In genomic region chr9:106862946-106863740, GRCh38 we compare ENCODE assay signal across 8 cellular contexts. TPM values are rescaled to one million over a fixed set of nuclear protein-coding genes. Genes with fewer than 3 reads are reported as not detected.
DNase-seq lines count a peak whose midpoint lies in the region; TF ChIP-seq lines count a peak whose summit lies in the region.

Gene ZNF462 (plus strand): TSS chr9:106863166. CDS start chr9:106923384, 60,218 bp downstream.

- H2BK15ac ChIP-seq in mesenchymal stem cell (ENCODE audit: low read depth, poor library complexity, severe bottlenecking), result peak within 1 kb of the TSS; percentile 60

- H2BK5ac ChIP-seq in mesenchymal stem cell (ENCODE audit: low read depth, low read length, poor library complexity, severe bottlenecking), result peak within 1 kb of the TSS; percentile 57

- peaks cover 5% of the 10 kb centered on the region for H3K36me3 Mint-ChIP-seq in endodermal cell (ENCODE audit: low read depth)

- peak within 1 kb of the TSS; percentile 93 for H4K8ac ChIP-seq in mesenchymal stem cell (ENCODE audit: low read length)

- peak within 1 kb of the TSS; percentile 64 for H2AFZ ChIP-seq in mesenchymal stem cell (ENCODE audit: low read depth, low read length)

- H3K36me3 ChIP-seq in endodermal cell (ENCODE audit: control insufficient read depth, insufficient read depth, low read length) (no peaks in the 10 kb centered on the region), mesenchymal stem cell (ENCODE audit: control insufficient read depth in 1 of 2, insufficient read depth in 2 of 2, low read depth in 1 of 2, low read length in 2 of 2) (no peaks in the 10 kb centered on the region), thymus (ENCODE audit: control insufficient read depth, insufficient read depth) (no peaks in the 10 kb centered on the region)

- H3K4me1 ChIP-seq in endodermal cell (ENCODE audit: control insufficient read depth, insufficient read depth, low read length) (peaks cover 11% of the 10 kb centered on the region), mesenchymal stem cell (ENCODE audit: control insufficient read depth, insufficient read depth, low read depth, low read length) (no peaks in the 10 kb centered on the region), thymus (ENCODE audit: control insufficient read depth, insufficient read depth, low read length) (peaks cover 4% of the 10 kb centered on the region)

- WGBS in endodermal cell (ENCODE audit: insufficient coverage in 1 of 2, insufficient read length in 1 of 2), 2 experiments, result 0% methylated on average over 2 to 27 of the region's 29 CpGs
- WGBS in mesenchymal stem cell, result 1% methylated on average over 24 of the region's 29 CpGs
- WGBS in thymus, result 1% methylated on average over 29 of the region's 29 CpGs

- H3K4me2 ChIP-seq in mesenchymal stem cell (ENCODE audit: low read length, poor library complexity, severe bottlenecking), result peak within 1 kb of the TSS; percentile 89

- H3K9me3 Mint-ChIP-seq in endodermal cell, result no peaks in the 10 kb centered on the region

- H3K4me3 ChIP-seq in endodermal cell (ENCODE audit: low read length), result peak within 1 kb of the TSS; percentile 97
- H3K4me3 ChIP-seq in mesenchymal stem cell (ENCODE audit: insufficient read depth in 1 of 2, low read depth in 1 of 2, low read length in 2 of 2), result peak within 1 kb of the TSS; percentile 72 to 95
- peak within 1 kb of the TSS; percentile 47 for H3K4me3 ChIP-seq in thymus (ENCODE audit: low read length)

- peak within 1 kb of the TSS; percentile 92 for H3K27ac Mint-ChIP-seq in endodermal cell

- peak within 1 kb of the TSS; percentile 35 to 90 for H3K4ac ChIP-seq in mesenchymal stem cell (ENCODE audit: low read depth in 1 of 2, low read length in 2 of 2)

- peaks cover 14% of the 10 kb centered on the region for H3K27me3 Mint-ChIP-seq in endodermal cell (ENCODE audit: insufficient read depth)

- peak within 1 kb of the TSS; percentile 67 to 91 for H2BK12ac ChIP-seq in mesenchymal stem cell (ENCODE audit: low read length in 2 of 2)

- H3K4me1 Mint-ChIP-seq in endodermal cell, result peaks cover 40% of the 10 kb centered on the region

- peak within 1 kb of the TSS; percentile 80 to 86 for H3K18ac ChIP-seq in mesenchymal stem cell (ENCODE audit: low read depth in 1 of 2, low read length in 2 of 2)

- H3K27ac ChIP-seq in C4-2B (peak within 1 kb of the TSS; percentile 96), endodermal cell (ENCODE audit: low read depth, low read length) (peak within 1 kb of the TSS; percentile 86), mesenchymal stem cell (ENCODE audit: low read length, poor library complexity, severe bottlenecking) (peak within 1 kb of the TSS; percentile 88), thymus (ENCODE audit: low read depth) (no peak within 1 kb of the TSS)

- peaks cover 2% of the 10 kb centered on the region for H3K79me1 ChIP-seq in mesenchymal stem cell (replicated peaks; ENCODE audit: low read length, poor library complexity, severe bottlenecking)

- H3K23ac ChIP-seq in mesenchymal stem cell (ENCODE audit: low read length in 2 of 2), result peak within 1 kb of the TSS in 1 of 2 experiments; percentile 20

- H3K9ac ChIP-seq in endodermal cell (ENCODE audit: extremely low read depth, low read length, poor library complexity, severe bottlenecking) (peak within 1 kb of the TSS; percentile 56), mesenchymal stem cell (ENCODE audit: low read length) (peak within 1 kb of the TSS; percentile 91)

- H3K9me3 ChIP-seq in endodermal cell (ENCODE audit: control insufficient read depth, low read length) (no peaks in the 10 kb centered on the region), mesenchymal stem cell (ENCODE audit: control insufficient read depth, low read length) (no peaks in the 10 kb centered on the region), thymus (ENCODE audit: control insufficient read depth) (no peaks in the 10 kb centered on the region)

- H3K14ac ChIP-seq in mesenchymal stem cell (ENCODE audit: low read length in 2 of 2), result peak within 1 kb of the TSS; percentile 61 to 68

- peak within 1 kb of the TSS; percentile 76 for H4K91ac ChIP-seq in mesenchymal stem cell (ENCODE audit: low read length)

- peak; percentile 73 for DNase-seq in HK-2 (ENCODE audit: unreplicated experiment)
- DNase-seq in SK-N-DZ (ENCODE audit: low spot score), result peak; percentile 81
- DNase-seq in endodermal cell, result peak; percentile 82
- peak; percentile 90 for DNase-seq in mesenchymal stem cell
- DNase-seq in central memory CD4-positive, alpha-beta T cell, result no peak
- DNase-seq in NOMO-1 (lab: John Stamatoyannopoulos, UW; ENCODE audit: unreplicated experiment in 2 of 2), result no peak

- H3K27me3 ChIP-seq in endodermal cell (ENCODE audit: control insufficient read depth, insufficient read depth, low read length, poor library complexity, severe bottlenecking), result peaks cover 17% of the 10 kb centered on the region
- H3K27me3 ChIP-seq in mesenchymal stem cell (ENCODE audit: control insufficient read depth in 1 of 2, insufficient read depth in 1 of 2, low read length in 2 of 2), result peaks cover 0 to 9% of the 10 kb centered on the region in 2 experiments
- peaks cover 36% of the 10 kb centered on the region for H3K27me3 ChIP-seq in thymus (ENCODE audit: control insufficient read depth, insufficient read depth)

- peak within 1 kb of the TSS; percentile 83 for H2BK120ac ChIP-seq in mesenchymal stem cell (ENCODE audit: low read depth, low read length)

- H2AK5ac ChIP-seq in mesenchymal stem cell (ENCODE audit: low read length, severe bottlenecking), result no peak within 1 kb of the TSS

- TF ChIP-seq CTCF in C4-2B (conservative IDR thresholded peaks at IDR 0.05), result peak; percentile 22; the same call in 1 of the 2 replicates
- TF ChIP-seq CTCF in endodermal cell (conservative IDR thresholded peaks at IDR 0.05), result no peak

- H3K4me3 Mint-ChIP-seq in endodermal cell, result peak within 1 kb of the TSS; percentile 92

RNA-seq across cellular contexts. Expression of gene ZNF462, which starts in this region (rescaled TPM):
- polyA plus RNA-seq in SK-N-DZ (2014; cell fraction: cytosol; rRNA removed), result 3.8 and 4.0 TPM in 2 replicates
- polyA plus RNA-seq in SK-N-DZ (2014; cell fraction: nucleus; rRNA removed), result 1.8 and 3.3 TPM in 2 replicates
- total RNA-seq in endodermal cell, result 10 to 100 TPM; 68.2 to 88.4 TPM
- 37.8 TPM for polyA plus RNA-seq in endodermal cell (2013, experiment 1 of 2)
- polyA plus RNA-seq in endodermal cell (2013, experiment 2 of 2), result 41.0 TPM
- polyA plus RNA-seq in mesenchymal stem cell (2013, experiment 1 of 2), result 5.2 TPM
- 5.1 TPM for polyA plus RNA-seq in mesenchymal stem cell (2013, experiment 2 of 2)
- 2.0 TPM for polyA plus RNA-seq in thymus

Comparison
In these comparisons a context has a peak if more than half of its experiments do, and no peak if none do; other contexts are left out.
1. DNase-seq: peak in HK-2 (single experiment), SK-N-DZ (single experiment), endodermal cell (single experiment) and mesenchymal stem cell (single experiment); none in central memory CD4-positive, alpha-beta T cell (single experiment) and NOMO-1 (0 of 2).
2. H3K4me3 ChIP-seq: peak in every context shown above with its lines; median percentile 97 in endodermal cell; 84 in mesenchymal stem cell; 47 in thymus.